In the genomic region with DNA sequence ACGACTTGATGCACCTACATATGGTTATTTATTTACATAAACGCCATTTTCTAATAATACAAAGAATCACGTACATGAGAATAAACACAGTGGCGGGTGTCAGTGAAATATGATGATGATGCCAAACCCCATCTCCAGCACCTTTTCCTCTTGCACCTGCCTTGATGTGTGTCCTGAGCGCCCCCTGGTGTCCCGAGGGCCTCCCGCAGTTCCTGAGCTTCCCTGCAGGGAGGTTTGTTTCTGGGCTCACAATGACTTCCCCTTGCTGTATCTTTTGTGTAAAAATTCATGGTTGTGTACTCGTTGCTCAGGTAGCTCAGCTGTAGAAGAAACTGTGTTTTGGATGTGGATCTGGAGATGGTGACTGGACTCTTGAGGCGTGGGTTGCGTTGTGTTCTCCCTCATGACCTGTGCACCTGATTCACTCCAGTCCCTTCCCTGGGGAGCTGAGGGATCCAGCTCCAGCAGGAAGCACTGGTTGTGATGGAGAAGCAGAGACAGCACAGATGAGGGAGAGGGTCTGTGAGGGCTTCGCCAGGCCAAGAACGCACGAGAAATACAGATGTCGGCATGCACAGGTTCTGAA, we compare ENCODE assay signal across 7 cellular contexts.
DNase-seq lines count a peak whose midpoint lies in the region; ATAC-seq, FAIRE-seq and TF ChIP-seq lines count a peak whose summit lies in the region.

No MANE protein-coding gene starts in this region.

- no peak for ATAC-seq in lung (ENCODE audit: insufficient read depth, low FRiP score)
- ATAC-seq in esophagus mucosa: no peak
- no peak for ATAC-seq in GM21423 (IDR thresholded peaks at IDR 0.05; ENCODE audit: unreplicated experiment)

- DNase-seq in GM19239 (ENCODE audit: insufficient read length, low spot score) (peak; percentile 18), NCI-H748 treated with DMSO at 0.1 percent for 48 hours (lab: John Stamatoyannopoulos, UW) (peak; percentile 52), lung (ENCODE audit: low spot score) (peak; percentile 41), NCI-H2081 treated with DMSO at 0.1 percent for 48 hours (lab: John Stamatoyannopoulos, UW) (no peak)
- DNase-seq in activated CD8-positive, alpha-beta memory T cell treated with anti-CD3 and anti-CD28 coated beads, Interleukin-2, amount 50 U/mL, for 4 hours: peak; percentile 67

- no peaks in the 10 kb centered on the region for H3K9me3 ChIP-seq in lung (ENCODE audit: control insufficient read depth in 2 of 2, insufficient read depth in 1 of 2, low read length in 1 of 2)

- no peak overlapping the region for H3K27ac ChIP-seq in lung (ENCODE audit: low read depth in 1 of 2, low read length in 1 of 2)

- no peak overlapping the region for H3K4me3 ChIP-seq in lung

- peaks cover 5% of the 10 kb centered on the region for H3K27me3 ChIP-seq in lung (ENCODE audit: control insufficient read depth, insufficient read depth)

- no peaks in the 10 kb centered on the region for H3K36me3 ChIP-seq in lung (ENCODE audit: control insufficient read depth in 2 of 2, insufficient read depth in 2 of 2, low read length in 2 of 2)

- H3K4me1 ChIP-seq in lung (ENCODE audit: control insufficient read depth in 2 of 2, insufficient read depth in 2 of 2, low read length in 2 of 2): no peaks in the 10 kb centered on the region

- 52 to 53% methylated on average over 14 of the region's 14 CpGs for WGBS in lung, 2 donors

- peak; percentile 59 for FAIRE-seq in GM19239 (lab: Jason Lieb, UNC)

- TF ChIP-seq CTCF in lung (IDR thresholded peaks at IDR 0.05; ENCODE audit: control extremely low read depth, extremely low read depth): no peak
